In genomic region chr9:72271617-72272478, GRCh38 we compare ENCODE assay signal across 8 cellular contexts.
DNase-seq lines count a peak whose midpoint lies in the region; ATAC-seq and TF ChIP-seq lines count a peak whose summit lies in the region.

No MANE protein-coding gene starts in this region.

- no peak overlapping the region for H3K27ac Mint-ChIP-seq in activated CD8-positive, alpha-beta memory T cell treated with anti-CD3 and anti-CD28 coated beads, Interleukin-2, amount 10 ng/mL, durations not matched to agents 7 days and 5 days
- no peak overlapping the region for H3K27ac Mint-ChIP-seq in activated T-helper 2 cell treated with anti-CD3 and anti-CD28 coated beads, Interferon-gamma antibody, Interleukin-2, Interleukin-4, amounts not matched to agents 10 μg/mL and 5 μg/mL and 100 μg/mL, durations not matched to agents 14 hours and 24 hours and 36 hours

- intact Hi-C loops in Right ventricle myocardium inferior (cut with DNase I) = loop anchor here (1.0 to 10.0 kb wide), 3 partner anchors 233 to 467 kb away; no protein-coding TSS in a partner anchor
- intact Hi-C loops in cardiac septum (cut with DNase I) = loop anchor here (1.0 to 10.0 kb wide), 2 partner anchors 233 to 467 kb away; no protein-coding TSS in a partner anchor
- intact Hi-C loops in activated T-helper 2 cell treated with anti-CD3 and anti-CD28 coated beads, Interferon-gamma antibody, Interleukin-2, Interleukin-4, amounts not matched to agents 10 μg/mL and 5 μg/mL and 100 μg/mL, durations not matched to agents 14 hours and 24 hours and 36 hours (cut with micrococcal nuclease) = loop anchor here (1.0 kb wide), 1 partner anchor 233 kb away; no protein-coding TSS in a partner anchor

- H3K4me1 Mint-ChIP-seq in activated CD8-positive, alpha-beta memory T cell treated with anti-CD3 and anti-CD28 coated beads, Interleukin-2, amount 10 ng/mL, durations not matched to agents 7 days and 5 days = no peaks in the 10 kb centered on the region
- no peaks in the 10 kb centered on the region for H3K4me1 Mint-ChIP-seq in activated T-helper 2 cell treated with anti-CD3 and anti-CD28 coated beads, Interferon-gamma antibody, Interleukin-2, Interleukin-4, amounts not matched to agents 10 μg/mL and 5 μg/mL and 100 μg/mL, durations not matched to agents 14 hours and 24 hours and 36 hours (ENCODE audit: low read depth)

- DNase-seq in Right ventricle myocardium inferior (ENCODE audit: missing footprints) (no peak), cardiac septum (ENCODE audit: low spot score) (no peak), HFF-Myc (ENCODE audit: extremely low read depth, low read depth) (peak; percentile 45), NCI-H2171 treated with DMSO at 0.1 percent for 48 hours (lab: John Stamatoyannopoulos, UW) (peak; percentile 42), fibroblast of the aortic adventitia (ENCODE audit: low read depth) (peak; percentile 66), omental fat pad (ENCODE audit: low spot score) (peak; percentile 28)
- peak; percentile 66 for DNase-seq in activated CD8-positive, alpha-beta memory T cell treated with anti-CD3 and anti-CD28 coated beads, Interleukin-2, amount 10 ng/mL, durations not matched to agents 7 days and 5 days
- DNase-seq in activated T-helper 2 cell treated with anti-CD3 and anti-CD28 coated beads, Interferon-gamma antibody, Interleukin-2, Interleukin-4, amounts not matched to agents 10 μg/mL and 5 μg/mL and 100 μg/mL, durations not matched to agents 14 hours and 24 hours and 36 hours (ENCODE audit: low spot score) = no peak

- H3K9me3 Mint-ChIP-seq in activated CD8-positive, alpha-beta memory T cell treated with anti-CD3 and anti-CD28 coated beads, Interleukin-2, amount 10 ng/mL, durations not matched to agents 7 days and 5 days (ENCODE audit: low read depth) = no peaks in the 10 kb centered on the region
- H3K9me3 Mint-ChIP-seq in activated T-helper 2 cell treated with anti-CD3 and anti-CD28 coated beads, Interferon-gamma antibody, Interleukin-2, Interleukin-4, amounts not matched to agents 10 μg/mL and 5 μg/mL and 100 μg/mL, durations not matched to agents 14 hours and 24 hours and 36 hours = no peaks in the 10 kb centered on the region

- H3K36me3 Mint-ChIP-seq in activated CD8-positive, alpha-beta memory T cell treated with anti-CD3 and anti-CD28 coated beads, Interleukin-2, amount 10 ng/mL, durations not matched to agents 7 days and 5 days = no peaks in the 10 kb centered on the region
- H3K36me3 Mint-ChIP-seq in activated T-helper 2 cell treated with anti-CD3 and anti-CD28 coated beads, Interferon-gamma antibody, Interleukin-2, Interleukin-4, amounts not matched to agents 10 μg/mL and 5 μg/mL and 100 μg/mL, durations not matched to agents 14 hours and 24 hours and 36 hours (ENCODE audit: low read depth) = no peaks in the 10 kb centered on the region

- ATAC-seq in Right ventricle myocardium inferior = peak; percentile 59
- peak; percentile 64 for ATAC-seq in activated CD8-positive, alpha-beta memory T cell treated with anti-CD3 and anti-CD28 coated beads, Interleukin-2, amount 10 ng/mL, durations not matched to agents 7 days and 5 days
- no peak for ATAC-seq in omental fat pad (ENCODE audit: low FRiP score)

- no peak overlapping the region for H3K4me3 ChIP-seq in HFF-Myc (replicated peaks; ENCODE audit: low read depth, low read length)
- no peak overlapping the region for H3K4me3 ChIP-seq in fibroblast of the aortic adventitia (ENCODE audit: low read depth, low read length)

- CTCF ChIA-PET in activated CD8-positive, alpha-beta memory T cell treated with anti-CD3 and anti-CD28 coated beads, Interleukin-2, amount 10 ng/mL, durations not matched to agents 7 days and 5 days (lab: Charles Lee) = interaction anchor here (0.6 to 3.6 kb wide), 20 partner anchors 7 to 809 kb away, joined by 3 to 49 read pairs (median 3); no protein-coding TSS in a partner anchor

- peak; percentile 85 for TF ChIP-seq CTCF in HFF-Myc (IDR thresholded peaks at IDR 0.05; ENCODE audit: low read depth, low read length, missing control alignments)
- TF ChIP-seq CTCF in fibroblast of the aortic adventitia (IDR thresholded peaks at IDR 0.05; ENCODE audit: insufficient read depth, low read length) = peak; percentile 87
- peak in 1 of 3 donors; percentile 36 for TF ChIP-seq CTCF in omental fat pad (IDR thresholded peaks at IDR 0.05)

- H3K27me3 Mint-ChIP-seq in activated CD8-positive, alpha-beta memory T cell treated with anti-CD3 and anti-CD28 coated beads, Interleukin-2, amount 10 ng/mL, durations not matched to agents 7 days and 5 days = peaks cover 16% of the 10 kb centered on the region
- H3K27me3 Mint-ChIP-seq in activated T-helper 2 cell treated with anti-CD3 and anti-CD28 coated beads, Interferon-gamma antibody, Interleukin-2, Interleukin-4, amounts not matched to agents 10 μg/mL and 5 μg/mL and 100 μg/mL, durations not matched to agents 14 hours and 24 hours and 36 hours (ENCODE audit: low read depth) = peaks cover 1% of the 10 kb centered on the region

- H3K4me3 Mint-ChIP-seq in activated CD8-positive, alpha-beta memory T cell treated with anti-CD3 and anti-CD28 coated beads, Interleukin-2, amount 10 ng/mL, durations not matched to agents 7 days and 5 days = no peak overlapping the region
- no peak overlapping the region for H3K4me3 Mint-ChIP-seq in activated T-helper 2 cell treated with anti-CD3 and anti-CD28 coated beads, Interferon-gamma antibody, Interleukin-2, Interleukin-4, amounts not matched to agents 10 μg/mL and 5 μg/mL and 100 μg/mL, durations not matched to agents 14 hours and 24 hours and 36 hours (ENCODE audit: low read depth)

Comparison
In these comparisons a context has a peak if more than half of its experiments do, and no peak if none do; other contexts are left out.
1. DNase-seq: peak in HFF-Myc (single experiment), NCI-H2171 treated with DMSO at 0.1 percent for 48 hours (single experiment), activated CD8-positive, alpha-beta memory T cell treated with anti-CD3 and anti-CD28 coated beads, Interleukin-2, amount 10 ng/mL, durations not matched to agents 7 days and 5 days (single experiment), fibroblast of the aortic adventitia (single experiment) and omental fat pad (single experiment); none in Right ventricle myocardium inferior (single experiment), cardiac septum (single experiment) and activated T-helper 2 cell treated with anti-CD3 and anti-CD28 coated beads, Interferon-gamma antibody, Interleukin-2, Interleukin-4, amounts not matched to agents 10 μg/mL and 5 μg/mL and 100 μg/mL, durations not matched to agents 14 hours and 24 hours and 36 hours (single experiment).